Comparison of ENCODE assay signal across 21 cellular contexts in genomic region chr16:27903046-27903655, GRCh38.
DNase-seq lines count a peak whose midpoint lies in the region; ATAC-seq and TF ChIP-seq lines count a peak whose summit lies in the region.
"Had no signal": no experiment of that assay in that cellular context is flagged by ENCODE, and none has a peak within 500 bp of the region (broad histone marks: within the 10 kb centered on the region; RNA-seq: fewer than 3 reads in every experiment).

No MANE protein-coding gene starts in this region.

- H3F3A ChIP-seq in neural progenitor cell (ENCODE audit: low read depth), result no peaks in the 10 kb centered on the region

- H3K36me3 ChIP-seq in HEK293 (ENCODE audit: control insufficient read depth in 2 of 2, insufficient read depth in 1 of 2, low read length in 2 of 2) (no peaks in the 10 kb centered on the region), neural progenitor cell (no peaks in the 10 kb centered on the region)
- H3K36me3 ChIP-seq: BE2C; BLaER1 treated with 17β-estradiol and CSF1 and Interleukin-3, amounts not matched to agents 10 nM and 100 nM had no signal

- no peaks in the 10 kb centered on the region for H4K20me1 ChIP-seq in neural progenitor cell (ENCODE audit: low read depth)
- H4K20me1 ChIP-seq: BLaER1 treated with 17β-estradiol and CSF1 and Interleukin-3, amounts not matched to agents 10 nM and 100 nM had no signal

- H3K27ac ChIP-seq in HEK293 (ENCODE audit: extremely low read depth, low read depth, low read length), result no peak overlapping the region
- H3K27ac ChIP-seq in neural progenitor cell, result no peak overlapping the region
- H3K27ac ChIP-seq: A549; BLaER1 treated with 17β-estradiol and CSF1 and Interleukin-3, amounts not matched to agents 10 nM and 100 nM had no signal

- peaks cover 3% of the 10 kb centered on the region for H3K9me3 Mint-ChIP-seq in neural progenitor cell
- no peaks in the 10 kb centered on the region for H3K9me3 Mint-ChIP-seq in immature natural killer cell
- H3K9me3 Mint-ChIP-seq: CD4-positive, alpha-beta T cell had no signal

- H2AFZ ChIP-seq in neural progenitor cell (replicated peaks), result no peak overlapping the region

- ATAC-seq in GM21360 (IDR thresholded peaks at IDR 0.05; ENCODE audit: unreplicated experiment), result no peak
- ATAC-seq: A549 had no signal

- no peaks in the 10 kb centered on the region for H3K27me3 ChIP-seq in neural progenitor cell
- H3K27me3 ChIP-seq: BLaER1 treated with 17β-estradiol and CSF1 and Interleukin-3, amounts not matched to agents 10 nM and 100 nM had no signal

- intact Hi-C loops in posterior vena cava (cut with DNase I), result no loop called here

- H3K4me3 ChIP-seq in HEK293 (ENCODE audit: low read depth, low read length), result no peak overlapping the region
- H3K4me3 ChIP-seq in neural progenitor cell, result no peak overlapping the region
- H3K4me3 ChIP-seq: A549; BLaER1 treated with 17β-estradiol and CSF1 and Interleukin-3, amounts not matched to agents 10 nM and 100 nM had no signal

- no peak overlapping the region for H3K4me2 ChIP-seq in neural progenitor cell
- H3K4me2 ChIP-seq: A549; BLaER1 treated with 17β-estradiol and CSF1 and Interleukin-3, amounts not matched to agents 10 nM and 100 nM had no signal

- POLR2A ChIA-PET in HEK293 (lab: Yijun Ruan, JAX), result no interaction called here

- H3K9me3 ChIP-seq in HEK293 (ENCODE audit: control insufficient read depth, insufficient read depth, low read depth, low read length) (no peaks in the 10 kb centered on the region), neural progenitor cell (ENCODE audit: low read depth) (no peaks in the 10 kb centered on the region)
- H3K9me3 ChIP-seq: A549; BE2C; BLaER1 treated with 17β-estradiol and CSF1 and Interleukin-3, amounts not matched to agents 10 nM and 100 nM had no signal

- TF ChIP-seq CTCF in HEK293 (tag by site-specific recombination; IDR thresholded peaks at IDR 0.05) (no peak), neural progenitor cell (IDR thresholded peaks at IDR 0.05) (no peak)

- H3K4me3 Mint-ChIP-seq in neural progenitor cell (no peak overlapping the region), immature natural killer cell (no peak overlapping the region)
- H3K4me3 Mint-ChIP-seq: CD14-positive monocyte; CD4-positive, alpha-beta T cell; CD8-positive, alpha-beta memory T cell had no signal

- no peaks in the 10 kb centered on the region for H3K79me2 ChIP-seq in neural progenitor cell (ENCODE audit: low read depth)

- H3K27ac Mint-ChIP-seq in neural progenitor cell, result peak overlapping the region; percentile 37
- no peak overlapping the region for H3K27ac Mint-ChIP-seq in immature natural killer cell
- H3K27ac Mint-ChIP-seq: CD14-positive monocyte; CD4-positive, alpha-beta T cell; CD8-positive, alpha-beta memory T cell had no signal

- H3K9ac ChIP-seq in neural progenitor cell, result no peak overlapping the region
- H3K9ac ChIP-seq: BLaER1 treated with 17β-estradiol and CSF1 and Interleukin-3, amounts not matched to agents 10 nM and 100 nM had no signal

- H3K27me3 Mint-ChIP-seq in neural progenitor cell (ENCODE audit: insufficient read depth, low read depth) (peaks cover 5% of the 10 kb centered on the region), immature natural killer cell (ENCODE audit: low read depth in 3 of 3) (peaks cover 5 to 10% (median 6%) of the 10 kb centered on the region in 3 donors)

- DNase-seq in neural progenitor cell (ENCODE audit: low spot score) (no peak), posterior vena cava (ENCODE audit: low spot score) (peak; percentile 72), immature natural killer cell (no peak), DMS79 treated with DMSO at 0.1 percent for 48 hours (lab: John Stamatoyannopoulos, UW) (no peak)
- DNase-seq: 8988T; ACHN; AML-193; BE2C; CD4-positive, alpha-beta T cell; CD8-positive, alpha-beta memory T cell; DMS 273 treated with DMSO at 0.1 percent for 48 hours; DMS79; GF-D8; GOT3; H7; HCEC 1CT had no signal

- CTCF ChIA-PET in HEK293 (lab: Yijun Ruan, JAX), result no interaction called here

- no peaks in the 10 kb centered on the region for H3K4me1 ChIP-seq in HEK293 (ENCODE audit: control insufficient read depth, insufficient read depth, low read length)
- H3K4me1 ChIP-seq in neural progenitor cell, result no peaks in the 10 kb centered on the region
- H3K4me1 ChIP-seq: A549, BE2C had no signal

- H3K36me3 Mint-ChIP-seq in neural progenitor cell (no peaks in the 10 kb centered on the region), immature natural killer cell (no peaks in the 10 kb centered on the region)
- H3K36me3 Mint-ChIP-seq: CD14-positive monocyte; CD8-positive, alpha-beta memory T cell had no signal

- H3K4me1 Mint-ChIP-seq in neural progenitor cell (peaks cover 4% of the 10 kb centered on the region), immature natural killer cell (no peaks in the 10 kb centered on the region)
- H3K4me1 Mint-ChIP-seq: CD14-positive monocyte; CD8-positive, alpha-beta memory T cell had no signal

TF ChIP-seq in HEK293, 187 proteins besides CTCF, POLR2A, EP300 and RAD21:
- TF ChIP-seq ZIC2 (tag by site-specific recombination; IDR thresholded peaks at IDR 0.05), result peak; percentile 26; the same call in 1 of the 2 replicates
- no peak for TF ChIP-seq ZBTB21 (tag by site-specific recombination; IDR thresholded peaks at IDR 0.05)
